Comparison of ENCODE assay signal across 1 cellular context in the genomic region with DNA sequence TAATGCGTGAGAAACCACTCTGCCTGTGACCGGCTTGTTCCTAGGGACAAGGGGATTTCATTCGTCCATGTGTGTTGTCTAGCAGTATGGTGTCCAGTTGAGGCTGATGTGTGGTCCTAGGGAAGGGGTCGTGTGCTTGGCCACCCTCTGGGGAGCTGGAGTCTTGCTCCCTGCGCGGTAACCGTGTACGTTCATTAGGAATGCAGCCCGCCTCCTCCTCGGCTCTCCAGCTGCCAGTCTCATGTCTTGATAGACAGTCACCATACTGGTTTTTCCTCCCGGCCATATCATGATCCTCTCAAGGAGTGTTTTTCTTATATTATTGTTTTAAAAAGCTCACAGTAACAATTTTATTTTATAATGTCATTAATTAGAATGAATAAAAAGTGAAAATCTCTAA.
TF ChIP-seq lines count a peak whose summit lies in the region.

No MANE protein-coding gene starts in this region.

TF ChIP-seq in SK-N-SH, 30 proteins besides CTCF, POLR2A, EP300 and RAD21:
- TF ChIP-seq POLR2AphosphoS5 (IDR thresholded peaks at IDR 0.05; ENCODE audit: low read depth, low read length) (no peak), TAF1 (IDR thresholded peaks at IDR 0.05; ENCODE audit: borderline replicate concordance, low read depth, low read length) (no peak), JUND (IDR thresholded peaks at IDR 0.05) (no peak), SMC3 (IDR thresholded peaks at IDR 0.05; ENCODE audit: low read depth, low read length) (no peak), RXRA (IDR thresholded peaks at IDR 0.05; ENCODE audit: borderline replicate concordance, low read depth) (no peak), EZH2phosphoT487 (IDR thresholded peaks at IDR 0.05; ENCODE audit: borderline replicate concordance, low read depth) (no peak), FOXM1 (IDR thresholded peaks at IDR 0.05; ENCODE audit: low read depth) (no peak), RFX5 (IDR thresholded peaks at IDR 0.05; ENCODE audit: low read length) (no peak), RCOR1 (IDR thresholded peaks at IDR 0.05; ENCODE audit: low read length) (no peak), TCF12 (IDR thresholded peaks at IDR 0.05) (no peak)
- TF ChIP-seq, protein P1, sequence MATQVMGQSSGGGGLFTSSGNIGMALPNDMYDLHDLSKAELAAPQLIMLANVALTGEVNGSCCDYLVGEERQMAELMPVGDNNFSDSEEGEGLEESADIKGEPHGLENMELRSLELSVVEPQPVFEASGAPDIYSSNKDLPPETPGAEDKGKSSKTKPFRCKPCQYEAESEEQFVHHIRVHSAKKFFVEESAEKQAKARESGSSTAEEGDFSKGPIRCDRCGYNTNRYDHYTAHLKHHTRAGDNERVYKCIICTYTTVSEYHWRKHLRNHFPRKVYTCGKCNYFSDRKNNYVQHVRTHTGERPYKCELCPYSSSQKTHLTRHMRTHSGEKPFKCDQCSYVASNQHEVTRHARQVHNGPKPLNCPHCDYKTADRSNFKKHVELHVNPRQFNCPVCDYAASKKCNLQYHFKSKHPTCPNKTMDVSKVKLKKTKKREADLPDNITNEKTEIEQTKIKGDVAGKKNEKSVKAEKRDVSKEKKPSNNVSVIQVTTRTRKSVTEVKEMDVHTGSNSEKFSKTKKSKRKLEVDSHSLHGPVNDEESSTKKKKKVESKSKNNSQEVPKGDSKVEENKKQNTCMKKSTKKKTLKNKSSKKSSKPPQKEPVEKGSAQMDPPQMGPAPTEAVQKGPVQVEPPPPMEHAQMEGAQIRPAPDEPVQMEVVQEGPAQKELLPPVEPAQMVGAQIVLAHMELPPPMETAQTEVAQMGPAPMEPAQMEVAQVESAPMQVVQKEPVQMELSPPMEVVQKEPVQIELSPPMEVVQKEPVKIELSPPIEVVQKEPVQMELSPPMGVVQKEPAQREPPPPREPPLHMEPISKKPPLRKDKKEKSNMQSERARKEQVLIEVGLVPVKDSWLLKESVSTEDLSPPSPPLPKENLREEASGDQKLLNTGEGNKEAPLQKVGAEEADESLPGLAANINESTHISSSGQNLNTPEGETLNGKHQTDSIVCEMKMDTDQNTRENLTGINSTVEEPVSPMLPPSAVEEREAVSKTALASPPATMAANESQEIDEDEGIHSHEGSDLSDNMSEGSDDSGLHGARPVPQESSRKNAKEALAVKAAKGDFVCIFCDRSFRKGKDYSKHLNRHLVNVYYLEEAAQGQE (IDR thresholded peaks at IDR 0.05; ENCODE audit: low read depth, low read length): no peak
- TF ChIP-seq, protein P2, sequence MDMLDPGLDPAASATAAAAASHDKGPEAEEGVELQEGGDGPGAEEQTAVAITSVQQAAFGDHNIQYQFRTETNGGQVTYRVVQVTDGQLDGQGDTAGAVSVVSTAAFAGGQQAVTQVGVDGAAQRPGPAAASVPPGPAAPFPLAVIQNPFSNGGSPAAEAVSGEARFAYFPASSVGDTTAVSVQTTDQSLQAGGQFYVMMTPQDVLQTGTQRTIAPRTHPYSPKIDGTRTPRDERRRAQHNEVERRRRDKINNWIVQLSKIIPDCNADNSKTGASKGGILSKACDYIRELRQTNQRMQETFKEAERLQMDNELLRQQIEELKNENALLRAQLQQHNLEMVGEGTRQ (IDR thresholded peaks at IDR 0.05; ENCODE audit: borderline replicate concordance, low read depth, low read length): no peak
- TF ChIP-seq, protein P3, sequence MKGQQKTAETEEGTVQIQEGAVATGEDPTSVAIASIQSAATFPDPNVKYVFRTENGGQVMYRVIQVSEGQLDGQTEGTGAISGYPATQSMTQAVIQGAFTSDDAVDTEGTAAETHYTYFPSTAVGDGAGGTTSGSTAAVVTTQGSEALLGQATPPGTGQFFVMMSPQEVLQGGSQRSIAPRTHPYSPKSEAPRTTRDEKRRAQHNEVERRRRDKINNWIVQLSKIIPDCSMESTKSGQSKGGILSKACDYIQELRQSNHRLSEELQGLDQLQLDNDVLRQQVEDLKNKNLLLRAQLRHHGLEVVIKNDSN (IDR thresholded peaks at IDR 0.05; ENCODE audit: borderline replicate concordance, low read depth): no peak
- TF ChIP-seq, protein P4, sequence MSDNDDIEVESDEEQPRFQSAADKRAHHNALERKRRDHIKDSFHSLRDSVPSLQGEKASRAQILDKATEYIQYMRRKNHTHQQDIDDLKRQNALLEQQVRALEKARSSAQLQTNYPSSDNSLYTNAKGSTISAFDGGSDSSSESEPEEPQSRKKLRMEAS (IDR thresholded peaks at IDR 0.05; ENCODE audit: low read depth): no peak
- TF ChIP-seq, protein P5, sequence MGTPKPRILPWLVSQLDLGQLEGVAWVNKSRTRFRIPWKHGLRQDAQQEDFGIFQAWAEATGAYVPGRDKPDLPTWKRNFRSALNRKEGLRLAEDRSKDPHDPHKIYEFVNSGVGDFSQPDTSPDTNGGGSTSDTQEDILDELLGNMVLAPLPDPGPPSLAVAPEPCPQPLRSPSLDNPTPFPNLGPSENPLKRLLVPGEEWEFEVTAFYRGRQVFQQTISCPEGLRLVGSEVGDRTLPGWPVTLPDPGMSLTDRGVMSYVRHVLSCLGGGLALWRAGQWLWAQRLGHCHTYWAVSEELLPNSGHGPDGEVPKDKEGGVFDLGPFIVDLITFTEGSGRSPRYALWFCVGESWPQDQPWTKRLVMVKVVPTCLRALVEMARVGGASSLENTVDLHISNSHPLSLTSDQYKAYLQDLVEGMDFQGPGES (IDR thresholded peaks at IDR 0.05; ENCODE audit: low read depth, low read length): no peak
- TF ChIP-seq, protein P6, sequence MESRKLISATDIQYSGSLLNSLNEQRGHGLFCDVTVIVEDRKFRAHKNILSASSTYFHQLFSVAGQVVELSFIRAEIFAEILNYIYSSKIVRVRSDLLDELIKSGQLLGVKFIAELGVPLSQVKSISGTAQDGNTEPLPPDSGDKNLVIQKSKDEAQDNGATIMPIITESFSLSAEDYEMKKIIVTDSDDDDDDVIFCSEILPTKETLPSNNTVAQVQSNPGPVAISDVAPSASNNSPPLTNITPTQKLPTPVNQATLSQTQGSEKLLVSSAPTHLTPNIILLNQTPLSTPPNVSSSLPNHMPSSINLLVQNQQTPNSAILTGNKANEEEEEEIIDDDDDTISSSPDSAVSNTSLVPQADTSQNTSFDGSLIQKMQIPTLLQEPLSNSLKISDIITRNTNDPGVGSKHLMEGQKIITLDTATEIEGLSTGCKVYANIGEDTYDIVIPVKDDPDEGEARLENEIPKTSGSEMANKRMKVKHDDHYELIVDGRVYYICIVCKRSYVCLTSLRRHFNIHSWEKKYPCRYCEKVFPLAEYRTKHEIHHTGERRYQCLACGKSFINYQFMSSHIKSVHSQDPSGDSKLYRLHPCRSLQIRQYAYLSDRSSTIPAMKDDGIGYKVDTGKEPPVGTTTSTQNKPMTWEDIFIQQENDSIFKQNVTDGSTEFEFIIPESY (IDR thresholded peaks at IDR 0.05; ENCODE audit: borderline replicate concordance, low read depth): no peak
